ENCODE assay signal across 8 cellular contexts in genomic region chr9:96150324-96151023, GRCh38.
DNase-seq lines count a peak whose midpoint lies in the region; ATAC-seq lines count a peak whose summit lies in the region.

No MANE protein-coding gene starts in this region.

- ATAC-seq in GM19467 (IDR thresholded peaks at IDR 0.05; ENCODE audit: unreplicated experiment), result peak; percentile 91
- peak; percentile 89 for ATAC-seq in HG03442 (IDR thresholded peaks at IDR 0.05; ENCODE audit: unreplicated experiment)

- DNase-seq in activated CD8-positive, alpha-beta memory T cell treated with anti-CD3 and anti-CD28 coated beads for 24 hours, result peak; percentile 82
- peak; percentile 46 to 48 for DNase-seq in stimulated activated CD4-positive, alpha-beta T cell treated with anti-CD3 and anti-CD28 coated beads, Interleukin-15, amount 100 ng/mL, for 48 hours (ENCODE audit: low read depth in 2 of 2)
- DNase-seq in mucosa of gallbladder (ENCODE audit: low spot score) (no peak), midbrain (lab: John Stamatoyannopoulos, UW) (no peak), NCI-H2227 (lab: John Stamatoyannopoulos, UW; ENCODE audit: unreplicated experiment) (no peak), NCI-H524 (lab: John Stamatoyannopoulos, UW) (no peak)

Comparison
In these comparisons a context has a peak if more than half of its experiments do, and no peak if none do; other contexts are left out.
1. DNase-seq: peak in activated CD8-positive, alpha-beta memory T cell treated with anti-CD3 and anti-CD28 coated beads for 24 hours (single experiment) and stimulated activated CD4-positive, alpha-beta T cell treated with anti-CD3 and anti-CD28 coated beads, Interleukin-15, amount 100 ng/mL, for 48 hours (2 of 2); none in mucosa of gallbladder (single experiment), midbrain (single experiment), NCI-H2227 (single experiment) and NCI-H524 (0 of 2).